16 cellular contexts compared by ENCODE assay signal in the genomic region with DNA sequence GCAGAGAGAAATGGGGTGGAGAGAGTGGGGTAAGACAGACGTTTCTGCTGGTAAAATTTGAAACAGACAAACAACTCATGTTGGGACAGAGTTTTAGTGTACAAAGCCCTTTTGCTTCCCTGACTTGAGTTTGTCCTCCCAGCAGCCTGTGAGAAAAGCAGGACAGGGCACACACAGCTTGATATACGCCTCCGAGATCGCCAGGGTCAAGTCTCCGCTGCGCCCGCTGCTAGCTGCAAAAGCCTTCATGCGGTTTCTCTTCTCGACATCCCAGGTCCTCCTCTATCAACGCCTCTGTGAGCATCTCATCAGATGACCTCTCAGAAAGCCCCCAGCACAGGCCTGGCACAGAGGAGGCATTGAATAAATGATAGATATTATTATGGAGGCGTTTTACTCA. TPM values are rescaled to one million over a fixed set of nuclear protein-coding genes. Genes with fewer than 3 reads are reported as not detected.
DNase-seq lines count a peak whose midpoint lies in the region; ATAC-seq and TF ChIP-seq lines count a peak whose summit lies in the region.
"Had no signal": no experiment of that assay in that cellular context is flagged by ENCODE, and none has a peak within 500 bp of the region (broad histone marks: within the 10 kb centered on the region; RNA-seq: fewer than 3 reads in every experiment).

No MANE protein-coding gene starts in this region.

- DNase-seq in activated naive CD4-positive, alpha-beta T cell treated with anti-CD3 and anti-CD28 coated beads, Interleukin-2, amount 10 ng/mL, durations not matched to agents 7 days and 5 days = no peak
- peak; percentile 75 for DNase-seq in esophagus muscularis mucosa (ENCODE audit: extremely low spot score)
- DNase-seq in natural killer cell treated with Interleukin-12 subunit alpha and Interleukin-12 subunit beta and Interleukin-15 and Interleukin-18, amount 100 ng/mL, for 72 hours (ENCODE audit: low spot score) = no peak
- DNase-seq: 8988T, AML-193, Calu3, DMS 273 treated with DMSO at 0.1 percent for 48 hours, GOT3, H9 had no signal

- TF ChIP-seq EP300 in esophagus muscularis mucosa (IDR thresholded peaks at IDR 0.05) = no peak

- TF ChIP-seq CTCF in esophagus muscularis mucosa (IDR thresholded peaks at IDR 0.05) = no peak

- H3K4me3 ChIP-seq in esophagus muscularis mucosa = no peak overlapping the region
- H3K4me3 ChIP-seq: BLaER1, GM12878 had no signal

- H3K4me1 Mint-ChIP-seq in activated naive CD4-positive, alpha-beta T cell treated with anti-CD3 and anti-CD28 coated beads, Interleukin-2, amount 50 U/mL, for 24 hours = peaks cover 41% of the 10 kb centered on the region
- H3K4me1 Mint-ChIP-seq in activated naive CD4-positive, alpha-beta T cell treated with anti-CD3 and anti-CD28 coated beads, Interleukin-2, amount 10 ng/mL, durations not matched to agents 7 days and 5 days = peaks cover 28% of the 10 kb centered on the region
- peaks cover 45 to 56% of the 10 kb centered on the region in 2 donors for H3K4me1 Mint-ChIP-seq in natural killer cell treated with Interleukin-12 subunit alpha and Interleukin-12 subunit beta and Interleukin-15 and Interleukin-18, amount 100 ng/mL, for 72 hours (ENCODE audit: low read depth in 2 of 2)

- no peaks in the 10 kb centered on the region for H3K27me3 Mint-ChIP-seq in activated naive CD4-positive, alpha-beta T cell treated with anti-CD3 and anti-CD28 coated beads, Interleukin-2, amount 50 U/mL, for 24 hours
- peaks cover 46% of the 10 kb centered on the region for H3K27me3 Mint-ChIP-seq in activated naive CD4-positive, alpha-beta T cell treated with anti-CD3 and anti-CD28 coated beads, Interleukin-2, amount 10 ng/mL, durations not matched to agents 7 days and 5 days
- no peaks in the 10 kb centered on the region for H3K27me3 Mint-ChIP-seq in natural killer cell treated with Interleukin-12 subunit alpha and Interleukin-12 subunit beta and Interleukin-15 and Interleukin-18, amount 100 ng/mL, for 72 hours

- peak overlapping the region; percentile 73 for H3K27ac Mint-ChIP-seq in activated naive CD4-positive, alpha-beta T cell treated with anti-CD3 and anti-CD28 coated beads, Interleukin-2, amount 50 U/mL, for 24 hours
- no peak overlapping the region for H3K27ac Mint-ChIP-seq in activated naive CD4-positive, alpha-beta T cell treated with anti-CD3 and anti-CD28 coated beads, Interleukin-2, amount 10 ng/mL, durations not matched to agents 7 days and 5 days
- peak overlapping the region; percentile 63 to 88 for H3K27ac Mint-ChIP-seq in natural killer cell treated with Interleukin-12 subunit alpha and Interleukin-12 subunit beta and Interleukin-15 and Interleukin-18, amount 100 ng/mL, for 72 hours
- H3K27ac Mint-ChIP-seq: H9 had no signal

- 20% methylated on average over 7 of the region's 11 CpGs for WGBS in esophagus muscularis mucosa

- H3K4me3 Mint-ChIP-seq in activated naive CD4-positive, alpha-beta T cell treated with anti-CD3 and anti-CD28 coated beads, Interleukin-2, amount 50 U/mL, for 24 hours = no peak overlapping the region
- H3K4me3 Mint-ChIP-seq in activated naive CD4-positive, alpha-beta T cell treated with anti-CD3 and anti-CD28 coated beads, Interleukin-2, amount 10 ng/mL, durations not matched to agents 7 days and 5 days = no peak overlapping the region
- no peak overlapping the region for H3K4me3 Mint-ChIP-seq in natural killer cell treated with Interleukin-12 subunit alpha and Interleukin-12 subunit beta and Interleukin-15 and Interleukin-18, amount 100 ng/mL, for 72 hours
- H3K4me3 Mint-ChIP-seq: H9 had no signal

- no peak overlapping the region for H3K27ac ChIP-seq in esophagus muscularis mucosa (replicated peaks in 1 of 4)
- H3K27ac ChIP-seq: BLaER1 had no signal

- intact Hi-C loops in esophagus muscularis mucosa (cut with DNase I) = no loop called here

- no peaks in the 10 kb centered on the region for H3K9me3 ChIP-seq in esophagus muscularis mucosa
- H3K9me3 ChIP-seq: BLaER1 had no signal

- TF ChIP-seq POLR2A in esophagus muscularis mucosa (IDR thresholded peaks at IDR 0.05; ENCODE audit: low read depth) = no peak

- no peak for ATAC-seq in natural killer cell treated with Interleukin-12 subunit alpha and Interleukin-12 subunit beta and Interleukin-15 and Interleukin-18, amount 100 ng/mL, for 72 hours
- ATAC-seq in HG03097 (IDR thresholded peaks at IDR 0.05; ENCODE audit: low FRiP score, unreplicated experiment) = no peak
- ATAC-seq in GM21576 (IDR thresholded peaks at IDR 0.05; ENCODE audit: unreplicated experiment) = no peak
- ATAC-seq in GM19328 (IDR thresholded peaks at IDR 0.05; ENCODE audit: unreplicated experiment) = no peak
- ATAC-seq: GM12878, HepG2 had no signal

- H3K27me3 ChIP-seq in esophagus muscularis mucosa = peaks cover 0 to 89% (median 10%) of the 10 kb centered on the region in 4 donors

- no peaks in the 10 kb centered on the region for H3K4me1 ChIP-seq in esophagus muscularis mucosa
- H3K4me1 ChIP-seq: BLaER1 had no signal

- no peaks in the 10 kb centered on the region for H3K9me3 Mint-ChIP-seq in activated naive CD4-positive, alpha-beta T cell treated with anti-CD3 and anti-CD28 coated beads, Interleukin-2, amount 50 U/mL, for 24 hours
- H3K9me3 Mint-ChIP-seq in activated naive CD4-positive, alpha-beta T cell treated with anti-CD3 and anti-CD28 coated beads, Interleukin-2, amount 10 ng/mL, durations not matched to agents 7 days and 5 days = no peaks in the 10 kb centered on the region
- no peaks in the 10 kb centered on the region for H3K9me3 Mint-ChIP-seq in natural killer cell treated with Interleukin-12 subunit alpha and Interleukin-12 subunit beta and Interleukin-15 and Interleukin-18, amount 100 ng/mL, for 72 hours
- H3K9me3 Mint-ChIP-seq: H9 had no signal

- H3K36me3 Mint-ChIP-seq in activated naive CD4-positive, alpha-beta T cell treated with anti-CD3 and anti-CD28 coated beads, Interleukin-2, amount 50 U/mL, for 24 hours = no peaks in the 10 kb centered on the region
- no peaks in the 10 kb centered on the region for H3K36me3 Mint-ChIP-seq in activated naive CD4-positive, alpha-beta T cell treated with anti-CD3 and anti-CD28 coated beads, Interleukin-2, amount 10 ng/mL, durations not matched to agents 7 days and 5 days
- no peaks in the 10 kb centered on the region for H3K36me3 Mint-ChIP-seq in natural killer cell treated with Interleukin-12 subunit alpha and Interleukin-12 subunit beta and Interleukin-15 and Interleukin-18, amount 100 ng/mL, for 72 hours

- no peaks in the 10 kb centered on the region for H3K36me3 ChIP-seq in esophagus muscularis mucosa
- H3K36me3 ChIP-seq: BLaER1 had no signal

- CTCF ChIA-PET in activated naive CD4-positive, alpha-beta T cell treated with anti-CD3 and anti-CD28 coated beads, Interleukin-2, amount 10 ng/mL, durations not matched to agents 7 days and 5 days (lab: Charles Lee) = no interaction called here

RNA-seq across cellular contexts. Expression of a gene that starts 9.4 kb away (rescaled TPM):
- under 1 TPM; 0.34 to 0.65 (median 0.46) TPM for total RNA-seq in esophagus muscularis mucosa
- 10 to 100 TPM; 12.9 to 27.6 TPM for total RNA-seq in natural killer cell treated with Interleukin-12 subunit alpha and Interleukin-12 subunit beta and Interleukin-15 and Interleukin-18, amount 100 ng/mL, for 72 hours
- total RNA-seq: HepG2 had no signal

Comparison
In these comparisons a context has a peak if more than half of its experiments do, and no peak if none do; other contexts are left out.
1. RNA of a gene that starts 9.4 kb away (total RNA-seq): 12.9 to 27.6 TPM in natural killer cell treated with Interleukin-12 subunit alpha and Interleukin-12 subunit beta and Interleukin-15 and Interleukin-18, amount 100 ng/mL, for 72 hours; 0.34 to 0.65 TPM in esophagus muscularis mucosa; every median in the first group is over 4 times any median in the second.